12 cellular contexts compared by ENCODE assay signal in the genomic region with DNA sequence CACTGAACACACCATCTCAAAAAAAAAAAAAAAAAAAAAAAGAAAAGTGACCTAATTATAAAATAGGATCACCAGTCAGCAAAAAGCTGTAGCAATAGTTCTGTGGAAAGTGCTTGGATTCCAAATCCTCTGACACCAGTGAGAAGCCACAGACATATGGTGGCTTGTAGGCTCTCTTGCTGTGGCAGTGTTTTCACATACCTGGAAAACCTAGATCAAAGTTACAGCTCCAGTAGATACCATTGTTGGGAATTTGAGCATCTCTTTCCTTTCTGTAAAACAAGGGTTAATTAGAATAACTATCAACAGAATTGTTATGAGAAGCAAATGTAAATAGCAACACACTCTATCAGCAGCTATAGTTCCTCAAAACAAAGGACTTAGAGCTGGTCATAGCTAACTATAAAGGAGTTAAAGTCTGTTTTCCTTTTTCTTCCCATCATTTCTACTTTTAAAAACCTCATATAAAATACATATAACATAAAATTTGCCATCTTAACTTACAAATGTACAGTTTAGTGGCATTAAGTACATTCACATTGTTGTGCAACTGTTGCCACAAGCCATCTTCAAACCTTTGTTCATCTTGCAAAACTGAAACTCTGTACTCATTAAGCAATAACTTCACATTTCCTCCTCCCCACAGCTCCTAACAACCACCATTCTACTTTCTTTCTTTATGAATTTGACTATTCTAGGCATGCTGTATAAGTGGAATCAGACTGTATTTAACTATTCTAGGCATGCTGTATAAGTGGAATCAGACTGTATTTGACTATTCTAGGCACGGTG. TPM values are rescaled to one million over a fixed set of nuclear protein-coding genes. Genes with fewer than 3 reads are reported as not detected.
DNase-seq lines count a peak whose midpoint lies in the region; ATAC-seq and TF ChIP-seq lines count a peak whose summit lies in the region.
"Had no signal": no experiment of that assay in that cellular context is flagged by ENCODE, and none has a peak within 500 bp of the region (broad histone marks: within the 10 kb centered on the region; RNA-seq: fewer than 3 reads in every experiment).

No MANE protein-coding gene starts in this region.

- H3K36me3 ChIP-seq in Loucy (ENCODE audit: insufficient read depth, low read length) (no peaks in the 10 kb centered on the region), left lung (no peaks in the 10 kb centered on the region), Karpas-422 (ENCODE audit: insufficient read depth, low read length) (no peaks in the 10 kb centered on the region)

- H3K4me3 Mint-ChIP-seq in immature natural killer cell = no peak overlapping the region

- H3K27ac Mint-ChIP-seq in immature natural killer cell = no peak overlapping the region

- H3K27me3 Mint-ChIP-seq in immature natural killer cell (ENCODE audit: low read depth in 3 of 3) = peaks cover 5 to 42% (median 10%) of the 10 kb centered on the region in 3 donors

- H3K79me2 ChIP-seq in Loucy (ENCODE audit: insufficient read depth, low read length) = no peaks in the 10 kb centered on the region
- H3K79me2 ChIP-seq in Karpas-422 (ENCODE audit: low read length) = no peaks in the 10 kb centered on the region

- TF ChIP-seq CTCF in Loucy (conservative IDR thresholded peaks at IDR 0.05; ENCODE audit: low read length) = no peak
- TF ChIP-seq CTCF in left lung (IDR thresholded peaks at IDR 0.05) = no peak

- H3K9me3 ChIP-seq in Loucy (ENCODE audit: insufficient read depth, low read depth, low read length) (no peaks in the 10 kb centered on the region), left lung (no peaks in the 10 kb centered on the region), Karpas-422 (ENCODE audit: low read length) (no peaks in the 10 kb centered on the region)

- peak; percentile 62 for ATAC-seq in GM19023 (IDR thresholded peaks at IDR 0.05; ENCODE audit: unreplicated experiment)
- peak; percentile 49 for ATAC-seq in HG02759 (IDR thresholded peaks at IDR 0.05; ENCODE audit: unreplicated experiment)
- no peak for ATAC-seq in left lung
- ATAC-seq: left ventricle myocardium superior had no signal

- H3K9me2 ChIP-seq in Loucy (replicated peaks; ENCODE audit: low read depth, low read length) = no peaks in the 10 kb centered on the region
- no peaks in the 10 kb centered on the region for H3K9me2 ChIP-seq in Karpas-422 (replicated peaks; ENCODE audit: insufficient read depth, low read length)

- H4K20me1 ChIP-seq in Loucy (ENCODE audit: insufficient read depth, low read length, poor library complexity, severe bottlenecking) (no peaks in the 10 kb centered on the region), Karpas-422 (ENCODE audit: insufficient read depth, low read depth, low read length) (no peaks in the 10 kb centered on the region)

- H3K4me3 ChIP-seq in Loucy (ENCODE audit: low read length, poor library complexity, severe bottlenecking) (no peak overlapping the region), left lung (no peak overlapping the region), Karpas-422 (ENCODE audit: low read length) (no peak overlapping the region)
- H3K4me3 ChIP-seq: coronary artery had no signal

- no peak for DNase-seq in left lung
- no peak for DNase-seq in immature natural killer cell
- DNase-seq in Karpas-422 = no peak
- no peak for DNase-seq in activated effector memory CD4-positive, alpha-beta T cell treated with Interleukin-2 at 50 U/mL for 16 hours
- no peak for DNase-seq in Ammon's horn (ENCODE audit: low spot score)
- DNase-seq: left ventricle myocardium superior; stimulated activated CD4-positive, alpha-beta T cell treated with anti-CD3 and anti-CD28 coated beads, Interleukin-1b, Interleukin-23, amount 100 ng/mL, for 48 hours had no signal

- H2AFZ ChIP-seq in Loucy (ENCODE audit: low read length) (peak overlapping the region; percentile 75), Karpas-422 (ENCODE audit: low read length) (no peak overlapping the region)

- H3K4me1 ChIP-seq in Loucy (ENCODE audit: insufficient read depth, low read length, poor library complexity, severe bottlenecking) = no peaks in the 10 kb centered on the region
- peaks cover 0 to 50% of the 10 kb centered on the region in 2 donors for H3K4me1 ChIP-seq in left lung
- peaks cover 9% of the 10 kb centered on the region for H3K4me1 ChIP-seq in Karpas-422 (ENCODE audit: low read length)

- no peaks in the 10 kb centered on the region for H3K36me3 Mint-ChIP-seq in immature natural killer cell

- H3F3A ChIP-seq in Loucy (ENCODE audit: low read depth) = no peaks in the 10 kb centered on the region

- H3K27me3 ChIP-seq in Loucy (ENCODE audit: insufficient read depth, low read length, poor library complexity, severe bottlenecking) (no peaks in the 10 kb centered on the region), left lung (peaks cover 0 to 31% of the 10 kb centered on the region in 2 donors), Karpas-422 (ENCODE audit: low read length) (no peaks in the 10 kb centered on the region)

- H3K9ac ChIP-seq in Loucy (ENCODE audit: low read depth, low read length, poor library complexity, severe bottlenecking) (no peak overlapping the region), Karpas-422 (ENCODE audit: low read length) (no peak overlapping the region)

- H3K27ac ChIP-seq in left lung (peak overlapping the region; percentile 22 to 90), Karpas-422 (ENCODE audit: low read length) (no peak overlapping the region)

- no peaks in the 10 kb centered on the region for H3K9me3 Mint-ChIP-seq in immature natural killer cell

- H3K4me2 ChIP-seq in Loucy (ENCODE audit: low read depth, low read length, poor library complexity, severe bottlenecking) = no peak overlapping the region
- H3K4me2 ChIP-seq in Karpas-422 (ENCODE audit: low read depth, low read length, poor library complexity, severe bottlenecking) = no peak overlapping the region

- peaks cover 2 to 8% of the 10 kb centered on the region in 2 donors for H3K4me1 Mint-ChIP-seq in immature natural killer cell

- intact Hi-C loops in left lung (cut with DNase I) = no loop called here

RNA-seq across cellular contexts. Expression of a gene that starts 4.3 kb away (rescaled TPM):
- total RNA-seq in left lung = 1 to 10 TPM; 1.7 to 4.6 TPM
- polyA plus RNA-seq in immature natural killer cell = under 1 TPM in 1 of 3 donors, not detected in 2; 0.78 TPM
- total RNA-seq in Karpas-422 (2014; rRNA removed; shearing (Covaris generic); ENCODE audit: low replicate concordance) = not detected in 2 replicates
- total RNA-seq: OCI-LY7 had no signal

RNA-seq across cellular contexts. Expression of a gene that starts 46.2 kb away (rescaled TPM):
- total RNA-seq in left lung = 10 to 100 TPM; 16.0 to 17.4 TPM
- polyA plus RNA-seq in immature natural killer cell = 10 to 100 TPM in 1 of 3 donors, 1 to 10 TPM in 2; 6.4 to 13.3 (median 7.5) TPM
- total RNA-seq in Karpas-422 (2014; rRNA removed; shearing (Covaris generic); ENCODE audit: low replicate concordance) = 25.3 and 31.0 TPM in 2 replicates
